ENCODE assay signal across 13 cellular contexts in the genomic region with DNA sequence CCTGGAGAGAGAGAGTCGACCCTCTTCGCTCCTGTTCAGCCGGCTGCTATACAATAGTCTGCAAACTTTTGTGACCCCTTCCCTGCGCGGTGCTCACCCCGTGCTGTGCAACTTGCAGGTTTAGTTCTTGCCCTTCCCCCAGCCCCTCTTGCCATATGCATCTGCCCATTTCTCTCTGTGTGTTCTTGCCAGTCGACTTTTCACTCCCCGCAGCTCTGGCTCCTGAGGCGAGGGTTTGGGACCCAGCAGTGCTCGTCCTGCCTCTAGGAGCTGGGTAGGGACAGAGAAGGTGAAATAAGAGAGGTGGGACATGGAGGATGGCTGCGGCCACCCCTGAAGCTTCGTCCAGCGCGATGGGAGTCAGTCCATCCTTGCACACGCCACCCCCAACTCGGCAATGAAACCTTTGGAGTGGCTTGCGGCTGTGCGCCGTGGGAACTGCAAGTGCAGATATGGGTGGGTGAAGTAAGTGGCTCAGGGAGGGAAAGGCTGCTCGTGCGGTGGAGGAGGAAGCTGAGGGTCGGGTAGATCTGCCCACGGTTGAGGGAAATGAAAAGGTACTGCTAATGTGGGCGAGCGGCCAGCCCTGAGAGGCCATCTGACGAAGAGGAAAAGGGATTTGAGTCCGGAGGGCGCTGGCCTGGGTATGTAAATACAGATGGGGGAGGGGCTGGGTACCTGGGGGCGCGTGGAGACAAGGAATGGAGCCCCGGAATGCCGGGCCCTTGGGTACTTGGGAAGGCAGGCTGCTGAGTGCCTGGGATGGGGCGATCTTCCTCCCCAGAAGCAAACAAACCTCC. TPM values are rescaled to one million over a fixed set of nuclear protein-coding genes. Genes with fewer than 3 reads are reported as not detected.
DNase-seq lines count a peak whose midpoint lies in the region; ATAC-seq and TF ChIP-seq lines count a peak whose summit lies in the region.
"Had no signal": no experiment of that assay in that cellular context is flagged by ENCODE, and none has a peak within 500 bp of the region (broad histone marks: within the 10 kb centered on the region; RNA-seq: fewer than 3 reads in every experiment).

No MANE protein-coding gene starts in this region.

- peaks cover 2% of the 10 kb centered on the region for H3K36me3 Mint-ChIP-seq in chondrocyte (ENCODE audit: low read depth)
- H3K36me3 Mint-ChIP-seq in activated naive CD8-positive, alpha-beta T cell treated with anti-CD3 and anti-CD28 coated beads for 36 hours: no peaks in the 10 kb centered on the region

- peaks cover 21% of the 10 kb centered on the region for H3K4me1 Mint-ChIP-seq in chondrocyte (ENCODE audit: low read depth)
- peaks cover 5% of the 10 kb centered on the region for H3K4me1 Mint-ChIP-seq in activated naive CD8-positive, alpha-beta T cell treated with anti-CD3 and anti-CD28 coated beads for 36 hours

- H3K27me3 Mint-ChIP-seq in chondrocyte (ENCODE audit: low read depth): peaks cover 58% of the 10 kb centered on the region
- peaks cover 54% of the 10 kb centered on the region for H3K27me3 Mint-ChIP-seq in activated naive CD8-positive, alpha-beta T cell treated with anti-CD3 and anti-CD28 coated beads for 36 hours

- H3K36me3 ChIP-seq in subcutaneous abdominal adipose tissue (ENCODE audit: control insufficient read depth in 5 of 5, insufficient read depth in 5 of 5, low read length in 5 of 5) (no peaks in the 10 kb centered on the region), vagina (no peaks in the 10 kb centered on the region)
- H3K36me3 ChIP-seq: transverse colon had no signal

- H3K9ac ChIP-seq in subcutaneous abdominal adipose tissue (ENCODE audit: low read length in 5 of 5): no peak overlapping the region

- peak overlapping the region; percentile 1 for H3K4me3 Mint-ChIP-seq in chondrocyte (ENCODE audit: unreplicated experiment)
- no peak overlapping the region for H3K4me3 Mint-ChIP-seq in activated naive CD8-positive, alpha-beta T cell treated with anti-CD3 and anti-CD28 coated beads for 36 hours

- TF ChIP-seq CTCF in chondrocyte (IDR thresholded peaks at IDR 0.05): no peak
- TF ChIP-seq CTCF in vagina (IDR thresholded peaks at IDR 0.05): no peak

- H3K27ac ChIP-seq in subcutaneous abdominal adipose tissue (ENCODE audit: low read depth, low read length) (no peak overlapping the region), vagina (no peak overlapping the region)
- H3K27ac ChIP-seq: transverse colon had no signal

- H3K4me3 ChIP-seq in subcutaneous abdominal adipose tissue (ENCODE audit: low read depth in 1 of 5, low read length in 5 of 5) (peak overlapping the region in 3 of 5 donors; percentile 16 to 46 (median 17)), vagina (peak overlapping the region in 1 of 2 donors; percentile 38)

- no peaks in the 10 kb centered on the region for H3K9me3 Mint-ChIP-seq in chondrocyte (ENCODE audit: low read depth)
- no peaks in the 10 kb centered on the region for H3K9me3 Mint-ChIP-seq in activated naive CD8-positive, alpha-beta T cell treated with anti-CD3 and anti-CD28 coated beads for 36 hours

- H3K9me3 ChIP-seq in subcutaneous abdominal adipose tissue (ENCODE audit: control insufficient read depth in 5 of 5, low read length in 5 of 5) (no peaks in the 10 kb centered on the region), vagina (no peaks in the 10 kb centered on the region)
- H3K9me3 ChIP-seq: transverse colon had no signal

- ATAC-seq in stimulated activated naive CD8-positive, alpha-beta T cell treated with anti-CD3 and anti-CD28 coated beads, Interleukin-15, Interleukin-2, amounts not matched to agents 100 U/mL and 50 U/mL, for 24 hours: no peak

- intact Hi-C loops in vagina (cut with DNase I): no loop called here

- H3K27ac Mint-ChIP-seq in chondrocyte (ENCODE audit: unreplicated experiment): no peak overlapping the region
- H3K27ac Mint-ChIP-seq in activated naive CD8-positive, alpha-beta T cell treated with anti-CD3 and anti-CD28 coated beads for 36 hours: no peak overlapping the region

- peaks cover 16 to 37% (median 31%) of the 10 kb centered on the region in 5 donors for H3K27me3 ChIP-seq in subcutaneous abdominal adipose tissue (ENCODE audit: control insufficient read depth in 5 of 5, insufficient read depth in 4 of 5, low read length in 5 of 5)
- H3K27me3 ChIP-seq in vagina: no peaks in the 10 kb centered on the region

- DNase-seq in NCI-H524 (lab: John Stamatoyannopoulos, UW) (peak; percentile 43 to 51), NCI-H524 treated with DMSO at 0.1 percent for 48 hours (lab: John Stamatoyannopoulos, UW) (no peak), chondrocyte (ENCODE audit: low spot score) (peak; percentile 81), left kidney (ENCODE audit: low read depth, low spot score) (peak; percentile 44), vagina (ENCODE audit: extremely low spot score in 2 of 2) (no peak)
- DNase-seq in stimulated activated naive CD8-positive, alpha-beta T cell treated with anti-CD3 and anti-CD28 coated beads, Interleukin-15, Interleukin-2, amounts not matched to agents 100 U/mL and 50 U/mL, for 24 hours: no peak
- DNase-seq in activated naive CD8-positive, alpha-beta T cell treated with anti-CD3 and anti-CD28 coated beads for 36 hours: no peak
- DNase-seq: activated CD4-positive, alpha-beta T cell treated with anti-CD3 and anti-CD28 coated beads for 4 hours; activated effector memory CD4-positive, alpha-beta T cell treated with anti-CD3 and anti-CD28 coated beads, Interleukin-2, amount 50 U/mL, for 16 hours; NCI-H187; transverse colon had no signal

- H3K4me1 ChIP-seq in subcutaneous abdominal adipose tissue (ENCODE audit: control insufficient read depth in 5 of 5, insufficient read depth in 5 of 5, low read length in 5 of 5) (peaks cover 0 to 16% (median 11%) of the 10 kb centered on the region in 5 donors), vagina (peaks cover 8% of the 10 kb centered on the region)

- no peak for TF ChIP-seq POLR2A in vagina (IDR thresholded peaks at IDR 0.05)

RNA-seq across cellular contexts. Expression of gene LRRC3B, which starts 1.0 kb away (rescaled TPM):
- total RNA-seq in chondrocyte: not detected in 3 replicates
- total RNA-seq in vagina: 0.74 TPM
- total RNA-seq in activated naive CD8-positive, alpha-beta T cell treated with anti-CD3 and anti-CD28 coated beads for 36 hours: not detected
- total RNA-seq: fibroblast of lung had no signal

Comparison
In these comparisons a context has a peak if more than half of its experiments do, and no peak if none do; other contexts are left out.
1. DNase-seq: peak in NCI-H524 (2 of 2), chondrocyte (single experiment) and left kidney (single experiment); none in NCI-H524 treated with DMSO at 0.1 percent for 48 hours (single experiment), vagina (0 of 2), stimulated activated naive CD8-positive, alpha-beta T cell treated with anti-CD3 and anti-CD28 coated beads, Interleukin-15, Interleukin-2, amounts not matched to agents 100 U/mL and 50 U/mL, for 24 hours (single experiment) and activated naive CD8-positive, alpha-beta T cell treated with anti-CD3 and anti-CD28 coated beads for 36 hours (single experiment).